In the genomic region with DNA sequence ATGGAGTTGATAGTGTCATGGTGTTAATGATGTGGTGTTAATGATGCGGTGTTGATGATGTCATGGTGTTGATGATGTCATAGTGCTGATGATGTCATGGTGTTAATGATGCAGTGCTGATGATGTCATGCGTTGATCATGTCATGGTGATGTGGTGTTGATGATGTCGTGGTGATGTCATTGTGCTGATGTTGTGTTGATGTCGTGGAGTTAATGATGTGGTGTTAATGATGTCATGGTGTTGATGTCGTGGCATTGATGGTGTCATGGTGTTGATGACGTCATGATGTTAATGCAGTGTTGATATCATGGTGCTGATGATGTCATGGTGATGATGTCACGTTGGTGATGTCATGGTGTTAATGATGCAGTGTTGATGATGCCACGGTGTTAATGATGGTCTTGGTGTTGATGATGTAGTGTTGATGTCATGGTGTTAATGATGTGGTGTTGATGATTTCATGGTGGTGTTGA, we compare ENCODE assay signal across 12 cellular contexts. TPM values are rescaled to one million over a fixed set of nuclear protein-coding genes. Genes with fewer than 3 reads are reported as not detected.
DNase-seq lines count a peak whose midpoint lies in the region; TF ChIP-seq lines count a peak whose summit lies in the region.
"Had no signal": no experiment of that assay in that cellular context is flagged by ENCODE, and none has a peak within 500 bp of the region (broad histone marks: within the 10 kb centered on the region; RNA-seq: fewer than 3 reads in every experiment).

No MANE protein-coding gene starts in this region.

- TF ChIP-seq POLR2A in stomach (IDR thresholded peaks at IDR 0.05) = no peak

- no peak overlapping the region for H3K9ac ChIP-seq in Karpas-422 (ENCODE audit: low read length)

- no peaks in the 10 kb centered on the region for H3K9me2 ChIP-seq in Karpas-422 (replicated peaks; ENCODE audit: insufficient read depth, low read length)

- H3K4me1 ChIP-seq in Karpas-422 (ENCODE audit: low read length) = 0 out of 2 replicates have a peak, but pooled peaks cover 4% of the 10 kb centered on the region
- no peaks in the 10 kb centered on the region for H3K4me1 ChIP-seq in stomach

- H3K27ac ChIP-seq in Karpas-422 (ENCODE audit: low read length) (no peak overlapping the region), stomach (no peak overlapping the region)

- intact Hi-C loops in stomach (cut with DNase I; ENCODE audit: low total_unique reads) = no loop called here

- H4K20me1 ChIP-seq in Karpas-422 (ENCODE audit: insufficient read depth, low read depth, low read length) = no peaks in the 10 kb centered on the region

- H3K9me3 ChIP-seq in Karpas-422 (ENCODE audit: low read length) (peaks cover 11% of the 10 kb centered on the region), stomach (no peaks in the 10 kb centered on the region)

- TF ChIP-seq EP300 in stomach (IDR thresholded peaks at IDR 0.05) = no peak

- DNase-seq in activated effector memory CD4-positive, alpha-beta T cell treated with anti-CD3 and anti-CD28 coated beads, Interleukin-2, amount 50 U/mL, for 16 hours = peak; percentile 24
- DNase-seq in activated effector memory CD4-positive, alpha-beta T cell treated with Interleukin-2 at 50 U/mL for 16 hours = no peak
- DNase-seq in Karpas-422 = peak; percentile 58
- peak; percentile 32 for DNase-seq in amniotic epithelial cell (ENCODE audit: low read depth)
- peak; percentile 13 to 21 for DNase-seq in lung microvascular endothelial cell (ENCODE audit: low read depth in 2 of 2)
- no peak for DNase-seq in occipital lobe (lab: John Stamatoyannopoulos, UW)
- DNase-seq in NCI-H2196 (lab: John Stamatoyannopoulos, UW; ENCODE audit: unreplicated experiment) = no peak
- DNase-seq in stomach = no peak
- DNase-seq: AML-193; mucosa of descending colon; NCI-H1436; NK-92 treated with Interleukin-12 subunit alpha and Interleukin-12 subunit beta, amount 100 ng/mL, for 24 hours had no signal

- H3K79me2 ChIP-seq in Karpas-422 (ENCODE audit: low read length) = no peaks in the 10 kb centered on the region

- H3K27me3 ChIP-seq in Karpas-422 (ENCODE audit: low read length) (no peaks in the 10 kb centered on the region), stomach (peaks cover 0 to 41% (median 15%) of the 10 kb centered on the region in 3 donors)

- H3K4me2 ChIP-seq in Karpas-422 (ENCODE audit: low read depth, low read length, poor library complexity, severe bottlenecking) = no peak overlapping the region

- H3K36me3 ChIP-seq in Karpas-422 (ENCODE audit: insufficient read depth, low read length) (peaks cover 8% of the 10 kb centered on the region; the same call in 1 of the 2 replicates), stomach (no peaks in the 10 kb centered on the region)

- 86 to 92% (median 92%) methylated on average over 8 of the region's 8 CpGs for WGBS in stomach, 5 donors

- no peak for TF ChIP-seq CTCF in stomach (IDR thresholded peaks at IDR 0.05)

- H3K4me3 ChIP-seq in Karpas-422 (ENCODE audit: low read length) = no peak overlapping the region
- no peak overlapping the region for H3K4me3 ChIP-seq in stomach
- H3K4me3 ChIP-seq: mucosa of descending colon had no signal

- H2AFZ ChIP-seq in Karpas-422 (ENCODE audit: low read length) = no peak overlapping the region

RNA-seq across cellular contexts. Expression of a gene that starts 49.1 kb away (rescaled TPM):
- total RNA-seq in Karpas-422 (2014; rRNA removed; shearing (Covaris generic); ENCODE audit: low replicate concordance) = not detected in 2 replicates
- total RNA-seq in lung microvascular endothelial cell = not detected in 2 replicates
- total RNA-seq in occipital lobe = 39.5 TPM
- total RNA-seq in stomach = 10 to 100 TPM in 3 of 5 donors, 1 to 10 TPM in 2; 3.7 to 44.6 (median 11.4) TPM
- 1 to 10 TPM in 2 of 3 donors, under 1 TPM in 1; 0.75 to 2.1 (median 1.5) TPM for polyA plus RNA-seq in stomach

Comparison
In these comparisons a context has a peak if more than half of its experiments do, and no peak if none do; other contexts are left out.
1. DNase-seq: peak in activated effector memory CD4-positive, alpha-beta T cell treated with anti-CD3 and anti-CD28 coated beads, Interleukin-2, amount 50 U/mL, for 16 hours (single experiment), Karpas-422 (single experiment), amniotic epithelial cell (single experiment) and lung microvascular endothelial cell (2 of 2); none in activated effector memory CD4-positive, alpha-beta T cell treated with Interleukin-2 at 50 U/mL for 16 hours (single experiment), occipital lobe (single experiment), NCI-H2196 (single experiment) and stomach (single experiment).